Comparison of ENCODE assay signal across 1 cellular context in genomic region chr7:33807158-33807530, GRCh38.
TF ChIP-seq lines count a peak whose summit lies in the region.

No MANE protein-coding gene starts in this region.

TF ChIP-seq in HepG2, 621 proteins besides CTCF, POLR2A, EP300 and RAD21 (continued from another document):
- TF ChIP-seq PHF20 (CRISPR knock-in tag; IDR thresholded peaks at IDR 0.05) = no peak
- TF ChIP-seq ZNF720 (CRISPR knock-in tag; IDR thresholded peaks at IDR 0.05) = no peak
- TF ChIP-seq BCLAF1 (IDR thresholded peaks at IDR 0.05) = no peak
- TF ChIP-seq ATF5 (CRISPR knock-in tag; IDR thresholded peaks at IDR 0.05; ENCODE audit: low read depth) = no peak
- no peak for TF ChIP-seq ZNF574 (CRISPR knock-in tag; IDR thresholded peaks at IDR 0.05)
- TF ChIP-seq FIP1L1 (IDR thresholded peaks at IDR 0.05; ENCODE audit: borderline replicate concordance, insufficient read depth, low read depth, low read length) = no peak
- TF ChIP-seq NR2C2 (CRISPR knock-in tag; IDR thresholded peaks at IDR 0.05; ENCODE audit: borderline replicate concordance) = no peak
- no peak for TF ChIP-seq E2F1 (CRISPR knock-in tag; IDR thresholded peaks at IDR 0.05)
- TF ChIP-seq WIZ (CRISPR knock-in tag; IDR thresholded peaks at IDR 0.05) = no peak
